ENCODE assay signal across 8 cellular contexts in genomic region chr2:131492418-131493198, GRCh38. TPM values are rescaled to one million over a fixed set of nuclear protein-coding genes. Genes with fewer than 3 reads are reported as not detected.
A peak's percentile ranks its signal among the peaks of the same experiment; 100 is the strongest.
DNase-seq lines count a peak whose midpoint lies in the region; ATAC-seq and TF ChIP-seq lines count a peak whose summit lies in the region.

No MANE protein-coding gene starts in this region.

- H3K9ac ChIP-seq in neural cell (ENCODE audit: low read length): peak overlapping the region; percentile 87

- no peak overlapping the region for H3K4me2 ChIP-seq in neural cell (ENCODE audit: low read length)

- peak overlapping the region; percentile 85 for H2AFZ ChIP-seq in neural cell (ENCODE audit: low read depth, low read length)

- peak; percentile 56 for TF ChIP-seq POLR2A in Raji (IDR thresholded peaks at IDR 0.05; ENCODE audit: insufficient read depth, low read depth, low read length)

- H3K27ac Mint-ChIP-seq in stimulated activated naive CD8-positive, alpha-beta T cell treated with anti-CD3 and anti-CD28 coated beads, Interleukin-15, amount 100 ng/mL, for 72 hours: peak overlapping the region; percentile 97 to 99

- peak overlapping the region; percentile 48 for H3K4me3 ChIP-seq in HAP-1
- peak overlapping the region; percentile 74 for H3K4me3 ChIP-seq in fibroblast of villous mesenchyme (ENCODE audit: low read depth, low read length)
- H3K4me3 ChIP-seq in neural cell (ENCODE audit: low read length): peak overlapping the region; percentile 92

- H3K4me3 Mint-ChIP-seq in stimulated activated naive CD8-positive, alpha-beta T cell treated with anti-CD3 and anti-CD28 coated beads, Interleukin-15, amount 100 ng/mL, for 72 hours: peak overlapping the region; percentile 97 to 98

- ATAC-seq in stimulated activated naive CD8-positive, alpha-beta T cell treated with anti-CD3 and anti-CD28 coated beads, Interleukin-15, amount 100 ng/mL, for 72 hours: peak; percentile 81

- H3K27me3 Mint-ChIP-seq in stimulated activated naive CD8-positive, alpha-beta T cell treated with anti-CD3 and anti-CD28 coated beads, Interleukin-15, amount 100 ng/mL, for 72 hours: no peaks in the 10 kb centered on the region

- H3K27me3 ChIP-seq in HAP-1 (ENCODE audit: low read depth) (no peaks in the 10 kb centered on the region), neural cell (ENCODE audit: insufficient read depth, low read depth, low read length) (no peaks in the 10 kb centered on the region)

- H3K4me1 Mint-ChIP-seq in stimulated activated naive CD8-positive, alpha-beta T cell treated with anti-CD3 and anti-CD28 coated beads, Interleukin-15, amount 100 ng/mL, for 72 hours: peaks cover 60% of the 10 kb centered on the region

- peak; percentile 73 for TF ChIP-seq CTCF in fibroblast of villous mesenchyme (IDR thresholded peaks at IDR 0.05; ENCODE audit: insufficient read depth, low read depth, low read length)
- peak; percentile 99 for TF ChIP-seq CTCF in neural cell (IDR thresholded peaks at IDR 0.05; ENCODE audit: poor library complexity, severe bottlenecking)

- in situ Hi-C loops in HAP-1 (cut with MboI; ENCODE audit: low sequenced_read_pairs): loop anchor here (25.0 kb wide), 1 partner anchor 1130 kb away; the partner anchor contains the start of gene PTPN18

- no peaks in the 10 kb centered on the region for H3K9me2 ChIP-seq in neural cell (ENCODE audit: insufficient read depth, low read length)

- peak; percentile 88 for DNase-seq in GF-D8 (lab: John Stamatoyannopoulos, UW)
- DNase-seq in HAP-1 (ENCODE audit: low spot score in 2 of 2): peak; percentile 92 to 96
- DNase-seq in M059J (ENCODE audit: low read depth): peak; percentile 95
- DNase-seq in activated effector memory CD4-positive, alpha-beta T cell treated with anti-CD3 and anti-CD28 coated beads, Interleukin-2, amount 50 U/mL, for 16 hours: peak; percentile 98
- DNase-seq in fibroblast of villous mesenchyme (ENCODE audit: low read depth): peak; percentile 91
- DNase-seq in stimulated activated naive CD8-positive, alpha-beta T cell treated with anti-CD3 and anti-CD28 coated beads, Interleukin-15, amount 100 ng/mL, for 72 hours: peak; percentile 95 to 96

- peaks cover 32% of the 10 kb centered on the region for H3K79me2 ChIP-seq in neural cell (replicated peaks; ENCODE audit: insufficient read depth, low read length)

- no peaks in the 10 kb centered on the region for H3K9me3 Mint-ChIP-seq in stimulated activated naive CD8-positive, alpha-beta T cell treated with anti-CD3 and anti-CD28 coated beads, Interleukin-15, amount 100 ng/mL, for 72 hours

- TF ChIP-seq RAD21 in neural cell (conservative IDR thresholded peaks at IDR 0.05): peak; percentile 55

- H4K20me1 ChIP-seq in neural cell (ENCODE audit: insufficient read depth): no peaks in the 10 kb centered on the region

- H3K27ac ChIP-seq in neural cell (ENCODE audit: low read length): peak overlapping the region; percentile 89

- H3F3A ChIP-seq in neural cell (ENCODE audit: insufficient read depth, low read length, poor library complexity, severe bottlenecking): no peaks in the 10 kb centered on the region

- H3K36me3 ChIP-seq in HAP-1 (replicated peaks): no peaks in the 10 kb centered on the region; the same call in none of the 2 replicates
- H3K36me3 ChIP-seq in neural cell (ENCODE audit: insufficient read depth, low read length): no peaks in the 10 kb centered on the region

- peak; percentile 48 for TF ChIP-seq EP300 in neural cell (conservative IDR thresholded peaks at IDR 0.05; ENCODE audit: poor library complexity, severe bottlenecking)

- H3K9me3 ChIP-seq in HAP-1 (no peaks in the 10 kb centered on the region), neural cell (ENCODE audit: low read length) (no peaks in the 10 kb centered on the region)

- H3K4me1 ChIP-seq in HAP-1: no peaks in the 10 kb centered on the region

TF ChIP-seq in neural cell, 6 proteins besides CTCF, POLR2A, EP300 and RAD21:
- TF ChIP-seq EZH2 (IDR thresholded peaks at IDR 0.05; ENCODE audit: borderline replicate concordance, insufficient read depth, low read length, poor library complexity, severe bottlenecking) (no peak), SMC3 (conservative IDR thresholded peaks at IDR 0.05; ENCODE audit: poor library complexity) (peak; percentile 76), TAF1 (IDR thresholded peaks at IDR 0.05; ENCODE audit: low read depth) (no peak), MXI1 (conservative IDR thresholded peaks at IDR 0.05; ENCODE audit: poor library complexity, severe bottlenecking) (peak; percentile 87), REST (IDR thresholded peaks at IDR 0.05; ENCODE audit: borderline replicate concordance) (peak; percentile 18), POLR2AphosphoS5 (IDR thresholded peaks at IDR 0.05) (peak; percentile 83)
TF ChIP-seq in neural cell: peak in this region for 4.

RNA-seq across cellular contexts. Expression of gene MZT2A, which starts 0.4 kb away (rescaled TPM):
- total RNA-seq in M059J (2014; rRNA removed; shearing (Covaris generic)): 81.9 and 118 TPM in 2 replicates
- 52.7 and 80.9 TPM in 2 replicates for total RNA-seq in fibroblast of villous mesenchyme
- polyA plus RNA-seq in neural cell: 146 and 163 TPM in 2 replicates
- 38.0 and 48.2 TPM in 2 replicates for polyA minus RNA-seq in neural cell

RNA-seq across cellular contexts. Expression of gene TUBA3D, which starts 16.7 kb away (rescaled TPM):
- total RNA-seq in M059J (2014; rRNA removed; shearing (Covaris generic)): not detected in 2 replicates
- not detected in 2 replicates for total RNA-seq in fibroblast of villous mesenchyme
- polyA plus RNA-seq in neural cell: not detected in 2 replicates
- not detected in 2 replicates for polyA minus RNA-seq in neural cell

RNA-seq across cellular contexts. Expression of gene CCDC74A, which starts 35.1 kb away (rescaled TPM):
- 8.2 and 10.4 TPM in 2 replicates for total RNA-seq in M059J (2014; rRNA removed; shearing (Covaris generic))
- 4.7 and 9.7 TPM in 2 replicates for total RNA-seq in fibroblast of villous mesenchyme
- 34.4 and 38.2 TPM in 2 replicates for polyA plus RNA-seq in neural cell
- 12.4 and 13.3 TPM in 2 replicates for polyA minus RNA-seq in neural cell

Comparison
In these comparisons a context has a peak if more than half of its experiments do, and no peak if none do; other contexts are left out.
1. Peak in every context shown above with its lines: DNase-seq, ATAC-seq, H3K4me3 ChIP-seq and H3K27ac ChIP-seq.